8 cellular contexts compared by ENCODE assay signal in the genomic region with DNA sequence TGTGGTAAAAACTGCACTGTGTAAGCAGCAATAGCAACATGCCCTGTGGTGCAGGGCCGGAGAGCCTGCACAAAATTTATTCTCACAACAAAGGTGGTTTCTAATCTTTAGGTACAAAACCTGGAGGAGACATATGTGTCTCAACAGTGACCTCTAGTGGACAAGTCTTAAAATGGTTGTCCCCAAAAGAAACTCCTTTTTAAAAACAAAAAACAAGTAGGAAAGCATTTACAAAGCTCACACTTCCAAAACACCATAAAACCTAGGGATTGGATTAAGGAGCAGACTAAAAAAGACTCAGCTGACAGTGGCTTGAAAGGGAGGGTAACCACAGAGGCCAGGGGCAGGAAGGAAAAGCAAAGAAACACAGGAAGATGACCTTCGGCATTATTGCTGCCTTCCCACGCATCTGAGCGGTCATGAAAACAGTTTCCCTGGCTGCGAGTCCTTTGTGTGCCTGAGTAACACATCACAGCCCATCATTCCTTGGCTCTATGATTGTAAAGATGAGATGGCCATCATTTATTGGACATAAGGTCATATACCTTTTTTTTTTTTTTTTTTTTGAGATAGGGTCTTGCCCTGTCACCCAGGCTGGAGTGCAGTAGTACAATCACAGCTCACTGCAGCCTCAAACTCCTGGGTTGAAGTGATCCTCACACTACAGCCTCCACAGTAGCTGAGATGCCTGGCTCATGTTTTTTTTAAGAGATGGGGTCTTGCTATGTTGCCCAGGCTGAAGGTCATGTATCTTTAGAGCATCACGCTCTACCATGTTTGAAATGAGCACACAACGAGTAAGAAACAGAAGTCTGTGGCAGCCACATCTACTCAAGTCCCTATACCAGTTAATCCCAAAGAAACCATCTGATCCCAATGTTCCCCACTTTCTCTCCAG. TPM values are rescaled to one million over a fixed set of nuclear protein-coding genes. Genes with fewer than 3 reads are reported as not detected.
DNase-seq lines count a peak whose midpoint lies in the region; ATAC-seq, FAIRE-seq and TF ChIP-seq lines count a peak whose summit lies in the region.

No MANE protein-coding gene starts in this region.

- no peak overlapping the region for H3K27ac Mint-ChIP-seq in astrocyte (ENCODE audit: unreplicated experiment)
- peak overlapping the region; percentile 52 for H3K27ac Mint-ChIP-seq in stimulated activated memory B cell treated with anti-CD40 and anti-IgM and Interleukin-4, amounts not matched to agents 10 μg/mL and 1 μg/mL and 100 μg/mL, for 72 hours

- H2AFZ ChIP-seq in astrocyte (ENCODE audit: low read depth, low read length), result peak overlapping the region; percentile 20

- peaks cover 3% of the 10 kb centered on the region for H3K36me3 Mint-ChIP-seq in astrocyte (ENCODE audit: low read depth, unreplicated experiment)
- H3K36me3 Mint-ChIP-seq in stimulated activated memory B cell treated with anti-CD40 and anti-IgM and Interleukin-4, amounts not matched to agents 10 μg/mL and 1 μg/mL and 100 μg/mL, for 72 hours, result peaks cover 38% of the 10 kb centered on the region

- no peak overlapping the region for H3K4me3 Mint-ChIP-seq in astrocyte (ENCODE audit: unreplicated experiment)
- no peak overlapping the region for H3K4me3 Mint-ChIP-seq in stimulated activated memory B cell treated with anti-CD40 and anti-IgM and Interleukin-4, amounts not matched to agents 10 μg/mL and 1 μg/mL and 100 μg/mL, for 72 hours

- H3K36me3 ChIP-seq in cardiac muscle cell (no peaks in the 10 kb centered on the region), astrocyte (ENCODE audit: insufficient read depth, low read length) (peaks cover 3% of the 10 kb centered on the region)

- H3K9ac ChIP-seq in astrocyte (ENCODE audit: low read length), result peak overlapping the region; percentile 31

- H3K9me3 ChIP-seq in cardiac muscle cell (ENCODE audit: low read depth) (no peaks in the 10 kb centered on the region), astrocyte (ENCODE audit: insufficient read depth, low read depth, low read length) (no peaks in the 10 kb centered on the region)

- H3K4me3 ChIP-seq in cardiac muscle cell, result no peak overlapping the region
- no peak overlapping the region for H3K4me3 ChIP-seq in astrocyte (ENCODE audit: insufficient read depth, low read depth, low read length)

- H3K4me1 ChIP-seq in cardiac muscle cell (ENCODE audit: low read depth) (no peaks in the 10 kb centered on the region), astrocyte (ENCODE audit: insufficient read depth, low read length) (peaks cover 5% of the 10 kb centered on the region)

- peak; percentile 53 for ATAC-seq in HG03159 (IDR thresholded peaks at IDR 0.05; ENCODE audit: unreplicated experiment)
- ATAC-seq in stimulated activated memory B cell treated with anti-CD40 and anti-IgM and Interleukin-4, amounts not matched to agents 10 μg/mL and 1 μg/mL and 100 μg/mL, for 72 hours, result no peak

- H3K27me3 Mint-ChIP-seq in astrocyte (ENCODE audit: low read depth, unreplicated experiment), result no peaks in the 10 kb centered on the region
- no peaks in the 10 kb centered on the region for H3K27me3 Mint-ChIP-seq in stimulated activated memory B cell treated with anti-CD40 and anti-IgM and Interleukin-4, amounts not matched to agents 10 μg/mL and 1 μg/mL and 100 μg/mL, for 72 hours

- DNase-seq in cardiac muscle cell (ENCODE audit: low read depth in 1 of 2, low spot score in 1 of 2) (peak; percentile 75 to 77), cardiac septum (ENCODE audit: low spot score) (no peak), NCI-H345 (lab: John Stamatoyannopoulos, UW) (peak; percentile 50), astrocyte (ENCODE audit: low read depth) (peak; percentile 28), iPS DF 4.7 (ENCODE audit: extremely low read depth, low spot score) (peak; percentile 28)
- no peak for DNase-seq in stimulated activated CD4-positive, alpha-beta T cell treated with anti-CD3 and anti-CD28 coated beads, Interleukin-2, amount 100 ng/mL, for 48 hours

- peaks cover 46% of the 10 kb centered on the region for H3K79me2 ChIP-seq in astrocyte (ENCODE audit: insufficient read depth, low read length)

- intact Hi-C loops in cardiac septum (cut with DNase I), result loop anchor here (5.0 kb wide), 1 partner anchor 875 kb away; no protein-coding TSS in a partner anchor

- no peak for FAIRE-seq in astrocyte (lab: Jason Lieb, UNC)

- H3K27me3 ChIP-seq in cardiac muscle cell (no peaks in the 10 kb centered on the region), astrocyte (ENCODE audit: insufficient read depth, low read length) (no peaks in the 10 kb centered on the region)

- H3K4me2 ChIP-seq in astrocyte (ENCODE audit: low read length), result peak overlapping the region; percentile 52

- peaks cover 86% of the 10 kb centered on the region for H4K20me1 ChIP-seq in astrocyte (ENCODE audit: insufficient read depth, low read length)

- peaks cover 6% of the 10 kb centered on the region for H3K4me1 Mint-ChIP-seq in astrocyte (ENCODE audit: low read depth, unreplicated experiment)
- H3K4me1 Mint-ChIP-seq in stimulated activated memory B cell treated with anti-CD40 and anti-IgM and Interleukin-4, amounts not matched to agents 10 μg/mL and 1 μg/mL and 100 μg/mL, for 72 hours, result peaks cover 36% of the 10 kb centered on the region

- peak; percentile 70 for TF ChIP-seq CTCF in cardiac muscle cell (IDR thresholded peaks at IDR 0.05; ENCODE audit: low read depth, low read length)
- peak; percentile 83 for TF ChIP-seq CTCF in astrocyte (IDR thresholded peaks at IDR 0.05; ENCODE audit: insufficient read depth, low read depth, low read length)

- H3K9me3 Mint-ChIP-seq in astrocyte (ENCODE audit: unreplicated experiment), result no peaks in the 10 kb centered on the region
- H3K9me3 Mint-ChIP-seq in stimulated activated memory B cell treated with anti-CD40 and anti-IgM and Interleukin-4, amounts not matched to agents 10 μg/mL and 1 μg/mL and 100 μg/mL, for 72 hours, result no peaks in the 10 kb centered on the region

- H3K27ac ChIP-seq in cardiac muscle cell, result no peak overlapping the region
- no peak overlapping the region for H3K27ac ChIP-seq in astrocyte (ENCODE audit: low read depth, low read length)

RNA-seq across cellular contexts. Expression of gene RSU1, which starts 39.5 kb away (rescaled TPM):
- total RNA-seq in cardiac muscle cell, result 18.4 and 50.2 TPM in 2 replicates
- polyA plus RNA-seq in cardiac muscle cell, result 47.1 and 69.7 TPM in 2 replicates
- total RNA-seq in cardiac septum, result 45.6 TPM
- 138 and 142 TPM in 2 replicates for total RNA-seq in astrocyte

Comparison
In these comparisons a context has a peak if more than half of its experiments do, and no peak if none do; other contexts are left out.
1. DNase-seq: peak in cardiac muscle cell (2 of 2), NCI-H345 (single experiment), astrocyte (single experiment) and iPS DF 4.7 (single experiment); none in cardiac septum (single experiment) and stimulated activated CD4-positive, alpha-beta T cell treated with anti-CD3 and anti-CD28 coated beads, Interleukin-2, amount 100 ng/mL, for 48 hours (0 of 2).